In the genomic region with DNA sequence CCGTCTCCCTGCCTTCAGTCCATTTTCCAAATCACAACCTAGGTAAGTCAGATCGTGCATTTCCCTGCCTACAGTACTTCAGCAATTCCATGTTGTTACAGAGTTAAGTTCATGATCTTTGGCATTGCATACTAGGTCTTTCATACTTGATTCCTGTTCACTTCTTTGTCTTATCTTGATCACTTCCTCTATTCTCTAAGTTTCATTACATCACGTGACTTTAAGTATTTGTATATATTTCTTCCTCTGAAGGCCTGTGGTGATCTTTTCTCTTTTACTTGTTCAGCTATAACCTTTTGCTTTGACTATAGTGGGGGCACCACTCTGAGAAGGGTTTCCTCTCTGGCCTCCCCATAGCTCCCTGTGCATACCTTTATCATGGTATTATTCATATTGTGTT, we compare ENCODE assay signal across 15 cellular contexts.
DNase-seq lines count a peak whose midpoint lies in the region; ATAC-seq and TF ChIP-seq lines count a peak whose summit lies in the region.
"Had no signal": no experiment of that assay in that cellular context is flagged by ENCODE, and none has a peak within 500 bp of the region (broad histone marks: within the 10 kb centered on the region; RNA-seq: fewer than 3 reads in every experiment).

No MANE protein-coding gene starts in this region.

- CTCF ChIA-PET in CD4-positive, alpha-beta T cell (lab: Charles Lee) = no interaction called here

- H3K36me3 ChIP-seq in neural progenitor cell = no peaks in the 10 kb centered on the region
- H3K36me3 ChIP-seq: thoracic aorta had no signal

- H3K27me3 Mint-ChIP-seq in neural progenitor cell (ENCODE audit: insufficient read depth, low read depth) = peaks cover 3% of the 10 kb centered on the region
- H3K27me3 Mint-ChIP-seq in CD4-positive, alpha-beta T cell = no peaks in the 10 kb centered on the region
- H3K27me3 Mint-ChIP-seq: brain; CD8-positive, alpha-beta memory T cell had no signal

- ATAC-seq in GM18868 (IDR thresholded peaks at IDR 0.05; ENCODE audit: unreplicated experiment) = peak; percentile 86
- peak; percentile 78 for ATAC-seq in GM21786 (IDR thresholded peaks at IDR 0.05; ENCODE audit: unreplicated experiment)
- peak; percentile 62 for ATAC-seq in HG03460 (IDR thresholded peaks at IDR 0.05; ENCODE audit: unreplicated experiment)
- ATAC-seq in left ventricle myocardium superior = no peak
- no peak for ATAC-seq in CD4-positive, alpha-beta T cell (ENCODE audit: poor library complexity)

- H3K79me2 ChIP-seq in neural progenitor cell (ENCODE audit: low read depth) = no peaks in the 10 kb centered on the region

- peaks cover 4% of the 10 kb centered on the region for H3F3A ChIP-seq in neural progenitor cell (ENCODE audit: low read depth)

- H3K27ac ChIP-seq in neural progenitor cell = no peak overlapping the region
- no peak overlapping the region for H3K27ac ChIP-seq in CD4-positive, alpha-beta T cell (ENCODE audit: low read depth, low read length)
- H3K27ac ChIP-seq: epithelial cell of prostate, thoracic aorta had no signal

- H3K36me3 Mint-ChIP-seq in neural progenitor cell = peaks cover 29% of the 10 kb centered on the region
- peaks cover 4% of the 10 kb centered on the region for H3K36me3 Mint-ChIP-seq in CD4-positive, alpha-beta T cell (ENCODE audit: low read depth)

- no peaks in the 10 kb centered on the region for H4K20me1 ChIP-seq in neural progenitor cell (ENCODE audit: low read depth)

- H3K4me3 Mint-ChIP-seq in neural progenitor cell = no peak overlapping the region
- H3K4me3 Mint-ChIP-seq in CD4-positive, alpha-beta T cell = no peak overlapping the region
- H3K4me3 Mint-ChIP-seq: brain; CD8-positive, alpha-beta memory T cell; H9 had no signal

- no peak overlapping the region for H3K27ac Mint-ChIP-seq in neural progenitor cell
- H3K27ac Mint-ChIP-seq in CD4-positive, alpha-beta T cell = no peak overlapping the region
- H3K27ac Mint-ChIP-seq: brain had no signal

- no peak for TF ChIP-seq CTCF in neural progenitor cell (IDR thresholded peaks at IDR 0.05)
- TF ChIP-seq CTCF in CD4-positive, alpha-beta T cell (IDR thresholded peaks at IDR 0.05) = no peak

- H3K4me1 ChIP-seq in neural progenitor cell = peaks cover 10% of the 10 kb centered on the region

- intact Hi-C loops in left ventricle myocardium superior (cut with micrococcal nuclease) = no loop called here
- intact Hi-C loops in CD4-positive, alpha-beta T cell (cut with DNase I, micrococcal nuclease) = no loop called here

- H3K9me3 ChIP-seq in neural progenitor cell (ENCODE audit: low read depth) = no peaks in the 10 kb centered on the region
- H3K9me3 ChIP-seq in CD4-positive, alpha-beta T cell (ENCODE audit: control insufficient read depth, low read length) = peaks cover 4% of the 10 kb centered on the region
- H3K9me3 ChIP-seq: thoracic aorta had no signal

- H3K4me1 Mint-ChIP-seq in neural progenitor cell = peaks cover 16% of the 10 kb centered on the region
- no peaks in the 10 kb centered on the region for H3K4me1 Mint-ChIP-seq in CD4-positive, alpha-beta T cell (ENCODE audit: low read depth)
- H3K4me1 Mint-ChIP-seq: brain had no signal

- no peaks in the 10 kb centered on the region for H3K27me3 ChIP-seq in neural progenitor cell
- H3K27me3 ChIP-seq in CD4-positive, alpha-beta T cell (ENCODE audit: control insufficient read depth, insufficient read depth, low read length) = no peaks in the 10 kb centered on the region

- no peak overlapping the region for H3K4me3 ChIP-seq in neural progenitor cell
- H3K4me3 ChIP-seq: thoracic aorta had no signal

- DNase-seq in dermis blood vessel endothelial cell (peak; percentile 3), left ventricle myocardium superior (no peak), neural progenitor cell (ENCODE audit: low spot score) (no peak), pons (ENCODE audit: low spot score) (no peak)
- DNase-seq in CD4-positive, alpha-beta T cell = no peak
- DNase-seq: CD8-positive, alpha-beta memory T cell; H9; mammary epithelial cell; NCI-H1930 had no signal

- no peak overlapping the region for H3K4me2 ChIP-seq in neural progenitor cell

- no peak overlapping the region for H3K9ac ChIP-seq in neural progenitor cell

- H2AFZ ChIP-seq in neural progenitor cell (replicated peaks) = no peak overlapping the region

- H3K9me3 Mint-ChIP-seq in neural progenitor cell = peaks cover 16% of the 10 kb centered on the region
- H3K9me3 Mint-ChIP-seq in CD4-positive, alpha-beta T cell = no peaks in the 10 kb centered on the region
- H3K9me3 Mint-ChIP-seq: CD8-positive, alpha-beta memory T cell; H9 had no signal

- POLR2A ChIA-PET in CD4-positive, alpha-beta T cell (lab: Charles Lee) = no interaction called here

Comparison
In these comparisons a context has a peak if more than half of its experiments do, and no peak if none do; other contexts are left out.
1. ATAC-seq: peak in GM18868 (single experiment), GM21786 (single experiment) and HG03460 (single experiment); none in left ventricle myocardium superior (single experiment) and CD4-positive, alpha-beta T cell (single experiment).